21 cellular contexts compared by ENCODE assay signal in genomic region chr15:70817266-70817665, GRCh38. TPM values are rescaled to one million over a fixed set of nuclear protein-coding genes. Genes with fewer than 3 reads are reported as not detected.
"Had no signal": no experiment of that assay in that cellular context is flagged by ENCODE, and none has a peak within 500 bp of the region (broad histone marks: within the 10 kb centered on the region; RNA-seq: fewer than 3 reads in every experiment).

No MANE protein-coding gene starts in this region.

- H3K4me3 ChIP-seq: body of pancreas, lung, right atrium auricular region, upper lobe of left lung had no signal

- H3K9me3 ChIP-seq: body of pancreas, right atrium auricular region, upper lobe of left lung had no signal

- H3K4me1 ChIP-seq: body of pancreas, right atrium auricular region had no signal

- H3K27ac Mint-ChIP-seq: activated CD8-positive, alpha-beta T cell treated with anti-CD3 and anti-CD28 coated beads, Interleukin-2, amount 10 ng/mL, durations not matched to agents 7 days and 5 days; activated naive CD4-positive, alpha-beta T cell treated with anti-CD3 and anti-CD28 coated beads, Interleukin-2, amount 50 U/mL, for 72 hours; effector memory CD8-positive, alpha-beta T cell; naive thymus-derived CD4-positive, alpha-beta T cell; T-helper 1 cell treated with Interleukin-12 subunit alpha and Interleukin-12 subunit beta and Interleukin-4 antibody, amounts not matched to agents 30 μg/mL and 1 μg/mL, for 36 hours; WTC11 had no signal

- H3K27me3 ChIP-seq: body of pancreas, right atrium auricular region, upper lobe of left lung had no signal

- DNase-seq: activated CD4-positive, alpha-beta T cell treated with anti-CD3 and anti-CD28 coated beads for 4 hours; activated CD8-positive, alpha-beta memory T cell treated with anti-CD3 and anti-CD28 coated beads, Interleukin-2, amount 50 U/mL, for 4 hours; activated CD8-positive, alpha-beta T cell treated with anti-CD3 and anti-CD28 coated beads, Interleukin-2, amount 10 ng/mL, durations not matched to agents 7 days and 5 days; activated effector memory CD4-positive, alpha-beta T cell treated with anti-CD3 and anti-CD28 coated beads, Interleukin-2, amount 50 U/mL, for 16 hours; activated T-cell treated with anti-CD3 and anti-CD28 coated beads, Interleukin-2, amount 50 U/mL, for 48 hours; body of pancreas; dermis blood vessel endothelial cell; effector memory CD8-positive, alpha-beta T cell; naive thymus-derived CD4-positive, alpha-beta T cell; small intestine; stimulated activated CD4-positive, alpha-beta T cell treated with anti-CD3 and anti-CD28 coated beads, Interleukin-4, amount 100 ng/mL, for 4 hours; stimulated activated CD8-positive, alpha-beta memory T cell treated with anti-CD3 and anti-CD28 coated beads, Interleukin-4, amount 100 ng/mL, for 48 hours; stimulated activated naive CD4-positive, alpha-beta T cell treated with Interleukin-2 at 50 U/mL for 16 hours; upper lobe of left lung had no signal

- H3K36me3 ChIP-seq: right atrium auricular region, upper lobe of left lung had no signal

- H3K36me3 Mint-ChIP-seq: activated naive CD4-positive, alpha-beta T cell treated with anti-CD3 and anti-CD28 coated beads, Interleukin-2, amount 50 U/mL, for 72 hours; naive thymus-derived CD4-positive, alpha-beta T cell had no signal

- ATAC-seq: activated CD8-positive, alpha-beta T cell treated with anti-CD3 and anti-CD28 coated beads, Interleukin-2, amount 10 ng/mL, durations not matched to agents 7 days and 5 days; activated naive CD4-positive, alpha-beta T cell treated with anti-CD3 and anti-CD28 coated beads, Interleukin-2, amount 50 U/mL, for 72 hours; body of pancreas; effector memory CD8-positive, alpha-beta T cell; naive thymus-derived CD4-positive, alpha-beta T cell; WTC11 had no signal

- H3K27ac ChIP-seq: body of pancreas, epithelial cell of prostate, right atrium auricular region, upper lobe of left lung had no signal

- H3K9me3 Mint-ChIP-seq: activated naive CD4-positive, alpha-beta T cell treated with anti-CD3 and anti-CD28 coated beads, Interleukin-2, amount 50 U/mL, for 72 hours; effector memory CD8-positive, alpha-beta T cell; T-helper 1 cell treated with Interleukin-12 subunit alpha and Interleukin-12 subunit beta and Interleukin-4 antibody, amounts not matched to agents 30 μg/mL and 1 μg/mL, for 36 hours had no signal

- H3K4me3 Mint-ChIP-seq: activated CD8-positive, alpha-beta T cell treated with anti-CD3 and anti-CD28 coated beads, Interleukin-2, amount 10 ng/mL, durations not matched to agents 7 days and 5 days; effector memory CD8-positive, alpha-beta T cell; naive thymus-derived CD4-positive, alpha-beta T cell; T-helper 1 cell treated with Interleukin-12 subunit alpha and Interleukin-12 subunit beta and Interleukin-4 antibody, amounts not matched to agents 30 μg/mL and 1 μg/mL, for 36 hours; WTC11 had no signal

RNA-seq across cellular contexts. Expression of gene LARP6, which starts 36.7 kb away (rescaled TPM):
- total RNA-seq: activated CD8-positive, alpha-beta T cell treated with anti-CD3 and anti-CD28 coated beads, Interleukin-2, amount 10 ng/mL, durations not matched to agents 7 days and 5 days; mononuclear cell had no signal
